Comparison of ENCODE assay signal across 16 cellular contexts in the genomic region with DNA sequence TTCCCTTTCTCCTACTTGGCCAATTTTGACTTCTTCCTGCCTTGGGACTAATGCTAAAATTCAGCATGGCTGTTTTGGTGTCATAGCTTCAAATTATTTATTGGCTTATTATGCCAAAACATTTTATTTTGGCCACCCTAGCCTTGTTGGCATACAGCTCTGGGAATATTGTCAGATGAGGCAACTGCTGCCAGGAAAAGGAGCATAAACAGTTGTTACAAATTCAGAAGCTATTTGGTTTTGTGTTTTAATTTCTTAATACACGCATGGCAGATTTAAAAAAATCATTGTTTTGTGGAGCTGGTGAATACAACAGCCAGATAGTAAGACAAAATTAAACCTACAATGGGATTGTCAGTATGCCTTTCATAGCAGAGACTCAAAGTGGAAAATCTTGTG.
DNase-seq lines count a peak whose midpoint lies in the region; ATAC-seq and TF ChIP-seq lines count a peak whose summit lies in the region.
"Had no signal": no experiment of that assay in that cellular context is flagged by ENCODE, and none has a peak within 500 bp of the region (broad histone marks: within the 10 kb centered on the region; RNA-seq: fewer than 3 reads in every experiment).

No MANE protein-coding gene starts in this region.

- no peak for TF ChIP-seq CTCF in H9 (conservative IDR thresholded peaks at IDR 0.05)
- TF ChIP-seq CTCF in adrenal gland (IDR thresholded peaks at IDR 0.05), result no peak
- no peak for TF ChIP-seq CTCF in foreskin keratinocyte (conservative IDR thresholded peaks at IDR 0.05)
- TF ChIP-seq CTCF in ovary (IDR thresholded peaks at IDR 0.05), result no peak

- H3K27me3 ChIP-seq in H9 (ENCODE audit: insufficient read depth, low read length), result no peaks in the 10 kb centered on the region
- H3K27me3 ChIP-seq in adrenal gland, result no peaks in the 10 kb centered on the region
- H3K27me3 ChIP-seq in foreskin keratinocyte, result no peaks in the 10 kb centered on the region
- no peaks in the 10 kb centered on the region for H3K27me3 ChIP-seq in ovary
- H3K27me3 ChIP-seq: Peyer's patch had no signal

- WGBS in H9 (ENCODE audit: extremely low coverage, insufficient read length, low lambda C conversion rate), result no CpG with 5 or more reads among the region's 1 CpG
- 38 to 82% (median 68%) methylated on average over 1 of the region's 1 CpG for WGBS in adrenal gland, 4 donors
- 7 to 13% (median 10%) methylated on average over 1 of the region's 1 CpG for WGBS in ovary, 3 donors

- no peaks in the 10 kb centered on the region for H3K9me3 ChIP-seq in H9 (ENCODE audit: control insufficient read depth, low read depth, low read length)
- no peaks in the 10 kb centered on the region for H3K9me3 ChIP-seq in adrenal gland (replicated peaks in 1 of 3)
- H3K9me3 ChIP-seq in ovary, result no peaks in the 10 kb centered on the region
- H3K9me3 ChIP-seq: BLaER1, Peyer's patch had no signal

- peak overlapping the region; percentile 63 to 96 (median 75); a peak in 4 of 7 replicates for H3K27ac Mint-ChIP-seq in H9

- intact Hi-C loops in adrenal gland (cut with DNase I) (no loop called here), sciatic nerve (cut with DNase I) (loop anchor here (5.0 kb wide), 1 partner anchor 1671 kb away; no protein-coding TSS in a partner anchor), ovary (cut with DNase I) (no loop called here)

- H2BK20ac ChIP-seq in H9 (ENCODE audit: low read depth, low read length, poor library complexity, severe bottlenecking), result no peak overlapping the region

- H3K23ac ChIP-seq in H9 (ENCODE audit: insufficient read length, low read depth, low read length), result no peak overlapping the region

- H3K36me3 ChIP-seq in adrenal gland (replicated peaks in 1 of 2), result no peaks in the 10 kb centered on the region
- no peaks in the 10 kb centered on the region for H3K36me3 ChIP-seq in ovary
- H3K36me3 ChIP-seq: BLaER1, Peyer's patch had no signal

- no peaks in the 10 kb centered on the region for H3K9me3 Mint-ChIP-seq in H9

- H4K91ac ChIP-seq in H9 (ENCODE audit: insufficient read length, low read depth, low read length), result no peak overlapping the region

- H2BK5ac ChIP-seq in H9 (ENCODE audit: insufficient read length, low read length), result no peak overlapping the region

- H3K9ac ChIP-seq in H9 (ENCODE audit: extremely low read depth, insufficient read length, low read length), result no peak overlapping the region
- H3K9ac ChIP-seq: BLaER1 had no signal

- peaks cover 0 to 8% (median 6%) of the 10 kb centered on the region in 3 experiments; a peak in 5 of 7 replicates for H3K36me3 Mint-ChIP-seq in H9 (ENCODE audit: insufficient read depth in 1 of 3, low read depth in 3 of 3)

- ATAC-seq in foreskin keratinocyte, result no peak
- peak; percentile 10 for ATAC-seq in sciatic nerve
- ATAC-seq: K562 had no signal

- H3K14ac ChIP-seq in H9 (ENCODE audit: insufficient read depth, low read length), result no peak overlapping the region

- H3K4me1 ChIP-seq in H9 (ENCODE audit: insufficient read depth, low read length), result peaks cover 9% of the 10 kb centered on the region; the same call in 1 of the 2 replicates
- peaks cover 0 to 17% of the 10 kb centered on the region in 2 donors for H3K4me1 ChIP-seq in adrenal gland (replicated peaks in 1 of 2)
- H3K4me1 ChIP-seq in foreskin keratinocyte, result peaks cover 45% of the 10 kb centered on the region
- peaks cover 3% of the 10 kb centered on the region for H3K4me1 ChIP-seq in ovary (ENCODE audit: insufficient read depth)
- H3K4me1 ChIP-seq: BLaER1, Peyer's patch had no signal

- H3K27ac ChIP-seq in H9 (ENCODE audit: insufficient read length, low read depth, low read length) (peak overlapping the region; percentile 87), adrenal gland (peak overlapping the region in 4 of 5 donors; percentile 17 to 59 (median 34)), foreskin keratinocyte (peak overlapping the region; percentile 47), ovary (no peak overlapping the region)
- H3K27ac ChIP-seq: BLaER1, Peyer's patch had no signal

- DNase-seq in H9, result no peak
- peak in 4 of 7 donors; percentile 25 to 59 (median 38) for DNase-seq in adrenal gland
- no peak for DNase-seq in foreskin keratinocyte
- DNase-seq in sciatic nerve (ENCODE audit: low spot score), result no peak
- DNase-seq in amniotic stem cell (lab: John Stamatoyannopoulos, UW), result no peak
- no peak for DNase-seq in ovary
- no peak for DNase-seq in activated T-cell treated with anti-CD3 and anti-CD28 coated beads, Interleukin-2, amount 50 U/mL, for 48 hours
- DNase-seq in NCI-H748 (lab: John Stamatoyannopoulos, UW; ENCODE audit: unreplicated experiment), result no peak
- DNase-seq: hypothalamus; NCI-H1105 treated with DMSO at 0.1 percent for 48 hours; NCI-H345; Peyer's patch; stimulated activated CD4-positive, alpha-beta T cell treated with anti-CD3 and anti-CD28 coated beads, Interleukin-1b, Interleukin-23, amount 100 ng/mL, for 48 hours; T-helper 9 cell had no signal

- no peak overlapping the region for H4K5ac ChIP-seq in H9 (ENCODE audit: insufficient read length, low read depth, low read length)

- H3T11ph ChIP-seq in H9 (ENCODE audit: low read length), result no peak overlapping the region

- no peak overlapping the region for H3K56ac ChIP-seq in H9 (ENCODE audit: insufficient read length, low read depth, low read length)

- H3K23me2 ChIP-seq in H9 (ENCODE audit: insufficient read length, low read depth, low read length, poor library complexity, severe bottlenecking), result no peaks in the 10 kb centered on the region

- no peak overlapping the region for H2BK120ac ChIP-seq in H9 (ENCODE audit: low read depth, low read length, poor library complexity, severe bottlenecking)

- H2BK12ac ChIP-seq in H9 (ENCODE audit: insufficient read length, low read depth, low read length), result no peak overlapping the region

- no peaks in the 10 kb centered on the region for H3K27me3 Mint-ChIP-seq in H9 (ENCODE audit: low read depth)

- no peak overlapping the region for H3K4ac ChIP-seq in H9 (ENCODE audit: low read depth, low read length)

- peaks cover 38 to 44% of the 10 kb centered on the region in 2 experiments for H3K4me1 Mint-ChIP-seq in H9

- H2BK15ac ChIP-seq in H9 (ENCODE audit: low read depth, low read length), result no peak overlapping the region

- H2AFZ ChIP-seq in H9 (ENCODE audit: low read length), result no peak overlapping the region

- no peak overlapping the region for H3K18ac ChIP-seq in H9 (ENCODE audit: insufficient read length, low read depth, low read length)

- H4K20me1 ChIP-seq in H9 (ENCODE audit: control insufficient read depth, insufficient read depth, insufficient read length), result no peaks in the 10 kb centered on the region
- H4K20me1 ChIP-seq: BLaER1 had no signal

- no peak overlapping the region; a peak in 1 of 5 replicates for H3K4me3 Mint-ChIP-seq in H9

- H3K4me2 ChIP-seq in H9 (ENCODE audit: insufficient read depth, insufficient read length, low read length), result no peak overlapping the region
- H3K4me2 ChIP-seq: BLaER1 had no signal

- no peak for TF ChIP-seq EP300 in ovary (IDR thresholded peaks at IDR 0.05)

- no peak overlapping the region for H4K8ac ChIP-seq in H9 (replicated peaks; ENCODE audit: insufficient read length, low read depth, low read length)

- no peak for TF ChIP-seq POLR2A in adrenal gland (IDR thresholded peaks at IDR 0.05)
- no peak for TF ChIP-seq POLR2A in ovary (IDR thresholded peaks at IDR 0.05)

- peaks cover 2% of the 10 kb centered on the region; the same call in 1 of the 2 replicates for H3K79me2 ChIP-seq in H9 (ENCODE audit: insufficient read depth, low read length)

- H3K4me3 ChIP-seq in adrenal gland (no peak overlapping the region), ovary (no peak overlapping the region)
- H3K4me3 ChIP-seq: BLaER1, K562, Peyer's patch had no signal

- H2AK5ac ChIP-seq in H9 (ENCODE audit: insufficient read length, low read length), result peak overlapping the region; percentile 83

- no peaks in the 10 kb centered on the region for H3K79me1 ChIP-seq in H9 (ENCODE audit: insufficient read depth, low read depth, low read length, poor library complexity, severe bottlenecking)

Comparison
In these comparisons a context has a peak if more than half of its experiments do, and no peak if none do; other contexts are left out.
1. DNase-seq: peak in adrenal gland (4 of 7); none in H9 (single experiment), foreskin keratinocyte (0 of 2), sciatic nerve (single experiment), amniotic stem cell (single experiment), ovary (0 of 5), activated T-cell treated with anti-CD3 and anti-CD28 coated beads, Interleukin-2, amount 50 U/mL, for 48 hours (0 of 2) and NCI-H748 (single experiment).
2. H3K27ac ChIP-seq: peak in H9 (single experiment), adrenal gland (4 of 5) and foreskin keratinocyte (single experiment); none in ovary (0 of 2).